ENCODE assay signal across 1 cellular context in genomic region chr7:47300472-47301021, GRCh38.
TF ChIP-seq lines count a peak whose summit lies in the region.

No MANE protein-coding gene starts in this region.

TF ChIP-seq in IMR-90, 13 proteins besides CTCF, POLR2A, EP300 and RAD21:
- TF ChIP-seq BHLHE40 (IDR thresholded peaks at IDR 0.05; ENCODE audit: low read depth, low read length): no peak
- no peak for TF ChIP-seq FOS (IDR thresholded peaks at IDR 0.05; ENCODE audit: low read depth, low read length)
- TF ChIP-seq RCOR1 (IDR thresholded peaks at IDR 0.05; ENCODE audit: insufficient replicate concordance, low read length): no peak
- no peak for TF ChIP-seq RFX5 (IDR thresholded peaks at IDR 0.05; ENCODE audit: low read depth, low read length)
- TF ChIP-seq USF2 (IDR thresholded peaks at IDR 0.05; ENCODE audit: low read depth, low read length): no peak
- TF ChIP-seq MXI1 (IDR thresholded peaks at IDR 0.05; ENCODE audit: borderline replicate concordance, low read depth, low read length): no peak
- TF ChIP-seq MAFK (IDR thresholded peaks at IDR 0.05; ENCODE audit: low read depth, low read length): no peak
- no peak for TF ChIP-seq SMC3 (IDR thresholded peaks at IDR 0.05; ENCODE audit: low read depth, low read length)
- TF ChIP-seq CEBPB (IDR thresholded peaks at IDR 0.05; ENCODE audit: low read depth, low read length): no peak
- no peak for TF ChIP-seq MAZ (IDR thresholded peaks at IDR 0.05; ENCODE audit: borderline replicate concordance, low read depth, low read length)
- no peak for TF ChIP-seq NFE2L2 (IDR thresholded peaks at IDR 0.05; ENCODE audit: low read depth, low read length)
- no peak for TF ChIP-seq ELK1 (IDR thresholded peaks at IDR 0.05; ENCODE audit: borderline replicate concordance, low read depth, low read length)
- TF ChIP-seq CHD1 (IDR thresholded peaks at IDR 0.05; ENCODE audit: low read depth, low read length): no peak
TF ChIP-seq in IMR-90: peak in this region for 0.
